ENCODE assay signal across 1 cellular context in genomic region chr6:34391711-34392496, GRCh38.
A peak's percentile ranks its signal among the peaks of the same experiment; 100 is the strongest.
TF ChIP-seq lines count a peak whose summit lies in the region.

No MANE protein-coding gene starts in this region.

TF ChIP-seq in HepG2, 621 proteins besides CTCF, POLR2A, EP300 and RAD21 (continued from another document and continues in another):
- TF ChIP-seq, protein P1, sequence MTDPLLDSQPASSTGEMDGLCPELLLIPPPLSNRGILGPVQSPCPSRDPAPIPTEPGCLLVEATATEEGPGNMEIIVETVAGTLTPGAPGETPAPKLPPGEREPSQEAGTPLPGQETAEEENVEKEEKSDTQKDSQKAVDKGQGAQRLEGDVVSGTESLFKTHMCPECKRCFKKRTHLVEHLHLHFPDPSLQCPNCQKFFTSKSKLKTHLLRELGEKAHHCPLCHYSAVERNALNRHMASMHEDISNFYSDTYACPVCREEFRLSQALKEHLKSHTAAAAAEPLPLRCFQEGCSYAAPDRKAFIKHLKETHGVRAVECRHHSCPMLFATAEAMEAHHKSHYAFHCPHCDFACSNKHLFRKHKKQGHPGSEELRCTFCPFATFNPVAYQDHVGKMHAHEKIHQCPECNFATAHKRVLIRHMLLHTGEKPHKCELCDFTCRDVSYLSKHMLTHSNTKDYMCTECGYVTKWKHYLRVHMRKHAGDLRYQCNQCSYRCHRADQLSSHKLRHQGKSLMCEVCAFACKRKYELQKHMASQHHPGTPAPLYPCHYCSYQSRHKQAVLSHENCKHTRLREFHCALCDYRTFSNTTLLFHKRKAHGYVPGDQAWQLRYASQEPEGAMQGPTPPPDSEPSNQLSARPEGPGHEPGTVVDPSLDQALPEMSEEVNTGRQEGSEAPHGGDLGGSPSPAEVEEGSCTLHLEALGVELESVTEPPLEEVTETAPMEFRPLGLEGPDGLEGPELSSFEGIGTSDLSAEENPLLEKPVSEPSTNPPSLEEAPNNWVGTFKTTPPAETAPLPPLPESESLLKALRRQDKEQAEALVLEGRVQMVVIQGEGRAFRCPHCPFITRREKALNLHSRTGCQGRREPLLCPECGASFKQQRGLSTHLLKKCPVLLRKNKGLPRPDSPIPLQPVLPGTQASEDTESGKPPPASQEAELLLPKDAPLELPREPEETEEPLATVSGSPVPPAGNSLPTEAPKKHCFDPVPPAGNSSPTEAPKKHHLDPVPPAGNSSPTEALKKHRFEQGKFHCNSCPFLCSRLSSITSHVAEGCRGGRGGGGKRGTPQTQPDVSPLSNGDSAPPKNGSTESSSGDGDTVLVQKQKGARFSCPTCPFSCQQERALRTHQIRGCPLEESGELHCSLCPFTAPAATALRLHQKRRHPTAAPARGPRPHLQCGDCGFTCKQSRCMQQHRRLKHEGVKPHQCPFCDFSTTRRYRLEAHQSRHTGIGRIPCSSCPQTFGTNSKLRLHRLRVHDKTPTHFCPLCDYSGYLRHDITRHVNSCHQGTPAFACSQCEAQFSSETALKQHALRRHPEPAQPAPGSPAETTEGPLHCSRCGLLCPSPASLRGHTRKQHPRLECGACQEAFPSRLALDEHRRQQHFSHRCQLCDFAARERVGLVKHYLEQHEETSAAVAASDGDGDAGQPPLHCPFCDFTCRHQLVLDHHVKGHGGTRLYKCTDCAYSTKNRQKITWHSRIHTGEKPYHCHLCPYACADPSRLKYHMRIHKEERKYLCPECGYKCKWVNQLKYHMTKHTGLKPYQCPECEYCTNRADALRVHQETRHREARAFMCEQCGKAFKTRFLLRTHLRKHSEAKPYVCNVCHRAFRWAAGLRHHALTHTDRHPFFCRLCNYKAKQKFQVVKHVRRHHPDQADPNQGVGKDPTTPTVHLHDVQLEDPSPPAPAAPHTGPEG (CRISPR knock-in tag; IDR thresholded peaks at IDR 0.05): peak; percentile 80; the same call in 1 of the 2 replicates
- no peak for TF ChIP-seq ZNF850 (CRISPR knock-in tag; conservative IDR thresholded peaks at IDR 0.05)
- TF ChIP-seq ZNF329 (CRISPR knock-in tag; IDR thresholded peaks at IDR 0.05; ENCODE audit: low read depth): no peak
- TF ChIP-seq SALL2 (CRISPR knock-in tag; IDR thresholded peaks at IDR 0.05): no peak
- TF ChIP-seq, protein P2, sequence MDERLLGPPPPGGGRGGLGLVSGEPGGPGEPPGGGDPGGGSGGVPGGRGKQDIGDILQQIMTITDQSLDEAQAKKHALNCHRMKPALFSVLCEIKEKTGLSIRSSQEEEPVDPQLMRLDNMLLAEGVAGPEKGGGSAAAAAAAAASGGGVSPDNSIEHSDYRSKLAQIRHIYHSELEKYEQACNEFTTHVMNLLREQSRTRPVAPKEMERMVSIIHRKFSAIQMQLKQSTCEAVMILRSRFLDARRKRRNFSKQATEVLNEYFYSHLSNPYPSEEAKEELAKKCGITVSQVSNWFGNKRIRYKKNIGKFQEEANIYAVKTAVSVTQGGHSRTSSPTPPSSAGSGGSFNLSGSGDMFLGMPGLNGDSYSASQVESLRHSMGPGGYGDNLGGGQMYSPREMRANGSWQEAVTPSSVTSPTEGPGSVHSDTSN (CRISPR knock-in tag; IDR thresholded peaks at IDR 0.05): no peak
- no peak for TF ChIP-seq SP140L (CRISPR knock-in tag; IDR thresholded peaks at IDR 0.05; ENCODE audit: borderline replicate concordance)
- TF ChIP-seq MIER2 (CRISPR knock-in tag; IDR thresholded peaks at IDR 0.05): no peak
- TF ChIP-seq RXRA (CRISPR knock-in tag; IDR thresholded peaks at IDR 0.05): peak; percentile 50; the same call in 1 of the 2 replicates
- TF ChIP-seq ZNF503 (CRISPR knock-in tag; IDR thresholded peaks at IDR 0.05): no peak; the same call in 1 of the 2 replicates
- peak; percentile 71 for TF ChIP-seq ZNF646 (CRISPR knock-in tag; IDR thresholded peaks at IDR 0.05)
- TF ChIP-seq, protein P3, sequence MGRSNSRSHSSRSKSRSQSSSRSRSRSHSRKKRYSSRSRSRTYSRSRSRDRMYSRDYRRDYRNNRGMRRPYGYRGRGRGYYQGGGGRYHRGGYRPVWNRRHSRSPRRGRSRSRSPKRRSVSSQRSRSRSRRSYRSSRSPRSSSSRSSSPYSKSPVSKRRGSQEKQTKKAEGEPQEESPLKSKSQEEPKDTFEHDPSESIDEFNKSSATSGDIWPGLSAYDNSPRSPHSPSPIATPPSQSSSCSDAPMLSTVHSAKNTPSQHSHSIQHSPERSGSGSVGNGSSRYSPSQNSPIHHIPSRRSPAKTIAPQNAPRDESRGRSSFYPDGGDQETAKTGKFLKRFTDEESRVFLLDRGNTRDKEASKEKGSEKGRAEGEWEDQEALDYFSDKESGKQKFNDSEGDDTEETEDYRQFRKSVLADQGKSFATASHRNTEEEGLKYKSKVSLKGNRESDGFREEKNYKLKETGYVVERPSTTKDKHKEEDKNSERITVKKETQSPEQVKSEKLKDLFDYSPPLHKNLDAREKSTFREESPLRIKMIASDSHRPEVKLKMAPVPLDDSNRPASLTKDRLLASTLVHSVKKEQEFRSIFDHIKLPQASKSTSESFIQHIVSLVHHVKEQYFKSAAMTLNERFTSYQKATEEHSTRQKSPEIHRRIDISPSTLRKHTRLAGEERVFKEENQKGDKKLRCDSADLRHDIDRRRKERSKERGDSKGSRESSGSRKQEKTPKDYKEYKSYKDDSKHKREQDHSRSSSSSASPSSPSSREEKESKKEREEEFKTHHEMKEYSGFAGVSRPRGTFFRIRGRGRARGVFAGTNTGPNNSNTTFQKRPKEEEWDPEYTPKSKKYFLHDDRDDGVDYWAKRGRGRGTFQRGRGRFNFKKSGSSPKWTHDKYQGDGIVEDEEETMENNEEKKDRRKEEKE (IDR thresholded peaks at IDR 0.05): no peak
- no peak for TF ChIP-seq ZNF615 (CRISPR knock-in tag; IDR thresholded peaks at IDR 0.05; ENCODE audit: borderline replicate concordance)
- TF ChIP-seq ZNF841 (CRISPR knock-in tag; IDR thresholded peaks at IDR 0.05; ENCODE audit: borderline replicate concordance): no peak
- TF ChIP-seq E2F2 (CRISPR knock-in tag; IDR thresholded peaks at IDR 0.05; ENCODE audit: borderline replicate concordance): peak; percentile 36; the same call in 1 of the 2 replicates
- TF ChIP-seq ZHX2 (IDR thresholded peaks at IDR 0.05; ENCODE audit: low read depth): no peak
- TF ChIP-seq ZHX2 (CRISPR knock-in tag; IDR thresholded peaks at IDR 0.05; ENCODE audit: borderline replicate concordance): no peak
- no peak; the same call in 1 of the 2 replicates for TF ChIP-seq ZNF552 (CRISPR knock-in tag; IDR thresholded peaks at IDR 0.05; ENCODE audit: borderline replicate concordance)
- peak; percentile 77 for TF ChIP-seq ZNF441 (CRISPR knock-in tag; IDR thresholded peaks at IDR 0.05; ENCODE audit: borderline replicate concordance)
- no peak for TF ChIP-seq CHD2 (IDR thresholded peaks at IDR 0.05; ENCODE audit: low read depth, low read length)
- no peak for TF ChIP-seq SAFB2 (CRISPR knock-in tag; IDR thresholded peaks at IDR 0.05; ENCODE audit: borderline replicate concordance, low read depth)
- TF ChIP-seq ZMYM3 (CRISPR knock-in tag; IDR thresholded peaks at IDR 0.05): peak; percentile 68
